ENCODE assay signal across 22 cellular contexts in the genomic region with DNA sequence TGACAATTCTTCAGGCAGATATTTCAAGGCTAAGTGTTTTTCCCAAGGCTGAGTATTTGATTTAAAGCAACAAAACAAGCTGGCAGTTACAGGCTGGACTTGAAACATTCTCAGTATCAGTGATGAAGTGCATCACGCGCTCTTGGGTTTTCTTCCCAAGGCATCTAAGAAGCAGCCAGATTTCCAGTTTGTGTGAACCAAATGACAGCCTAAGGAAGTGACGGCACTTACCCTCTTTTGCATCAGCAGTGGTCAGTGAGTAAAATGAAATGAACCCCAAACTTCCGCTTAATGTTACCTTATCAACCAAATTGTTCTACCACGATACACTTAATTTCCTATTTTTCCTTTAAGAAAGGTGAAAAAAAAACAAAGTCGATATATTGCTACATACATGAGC. TPM values are rescaled to one million over a fixed set of nuclear protein-coding genes. Genes with fewer than 3 reads are reported as not detected.
"Had no signal": no experiment of that assay in that cellular context is flagged by ENCODE, and none has a peak within 500 bp of the region (broad histone marks: within the 10 kb centered on the region; RNA-seq: fewer than 3 reads in every experiment).

No MANE protein-coding gene starts in this region.

- H3K4me3 Mint-ChIP-seq: activated naive CD8-positive, alpha-beta T cell had no signal

- H3K27ac ChIP-seq: breast epithelium, esophagus muscularis mucosa, foreskin keratinocyte, heart left ventricle, left ventricle myocardium inferior, parathyroid adenoma, SJSA1, transverse colon, VCaP had no signal

- DNase-seq: activated CD4-positive, alpha-beta T cell treated with anti-CD3 and anti-CD28 coated beads for 48 hours; activated CD8-positive, alpha-beta memory T cell treated with anti-CD3 and anti-CD28 coated beads for 24 hours; activated effector memory CD4-positive, alpha-beta T cell treated with Interleukin-2 at 50 U/mL for 16 hours; aorta; foreskin keratinocyte; heart left ventricle; left ventricle myocardium inferior; mesendoderm; retina; stimulated activated CD4-positive, alpha-beta T cell treated with anti-CD3 and anti-CD28 coated beads, Interleukin-15, amount 100 ng/mL, for 24 hours; stimulated activated CD4-positive, alpha-beta T cell treated with anti-CD3 and anti-CD28 coated beads, Interleukin-4, amount 100 ng/mL, for 4 hours; T-helper 9 cell; transverse colon had no signal

- H3K36me3 ChIP-seq: breast epithelium, esophagus muscularis mucosa, heart left ventricle, left ventricle myocardium inferior, SJSA1, transverse colon had no signal

- H3K9me3 ChIP-seq: esophagus muscularis mucosa, heart left ventricle, left ventricle myocardium inferior, SJSA1, transverse colon had no signal

- H3K4me1 ChIP-seq: breast epithelium, esophagus muscularis mucosa, foreskin keratinocyte, heart left ventricle, left ventricle myocardium inferior, parathyroid adenoma, SJSA1, transverse colon had no signal

- H3K27ac Mint-ChIP-seq: activated naive CD8-positive, alpha-beta T cell had no signal

- H3K4me3 ChIP-seq: breast epithelium, esophagus muscularis mucosa, heart left ventricle, left ventricle myocardium inferior, SJSA1, transverse colon had no signal

- H3K27me3 Mint-ChIP-seq: activated naive CD8-positive, alpha-beta T cell had no signal

- ATAC-seq: foreskin keratinocyte, heart left ventricle had no signal

- H3K27me3 ChIP-seq: breast epithelium, esophagus muscularis mucosa, foreskin keratinocyte, heart left ventricle, SJSA1, transverse colon had no signal

RNA-seq across cellular contexts. Expression of a gene that starts 15.8 kb away (rescaled TPM):
- total RNA-seq: chondrocyte, dermis microvascular lymphatic vessel endothelial cell, foreskin keratinocyte, transverse colon had no signal
- polyA plus RNA-seq: foreskin keratinocyte, keratinocyte had no signal
